9 cellular contexts compared by ENCODE assay signal in the genomic region with DNA sequence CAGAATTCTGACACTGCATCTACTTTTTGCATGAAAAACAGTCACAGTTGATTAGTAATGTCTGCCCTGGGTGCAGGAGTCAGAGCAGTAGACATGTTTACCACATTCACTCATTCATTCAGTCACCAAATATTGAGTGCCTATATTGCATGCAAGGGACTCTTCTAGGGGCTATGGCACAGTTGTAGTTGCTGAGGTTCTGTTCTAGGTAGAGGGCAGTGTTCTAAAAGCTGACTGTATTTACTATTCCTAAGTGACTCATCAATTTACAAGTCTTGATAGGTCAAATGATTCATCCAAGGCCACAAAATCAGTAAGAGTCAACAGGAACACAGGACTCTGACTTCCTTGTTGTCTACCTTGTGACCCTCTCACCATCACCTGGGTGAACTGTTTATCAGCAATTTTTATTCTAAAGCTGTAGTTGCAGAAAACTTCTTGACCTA.
DNase-seq lines count a peak whose midpoint lies in the region; ATAC-seq and TF ChIP-seq lines count a peak whose summit lies in the region.
"Had no signal": no experiment of that assay in that cellular context is flagged by ENCODE, and none has a peak within 500 bp of the region (broad histone marks: within the 10 kb centered on the region; RNA-seq: fewer than 3 reads in every experiment).

No MANE protein-coding gene starts in this region.

- intact Hi-C loops in spleen (cut with DNase I; ENCODE audit: low total_unique reads) = no loop called here

- no peaks in the 10 kb centered on the region for H3K9me3 ChIP-seq in T-helper 17 cell (ENCODE audit: control insufficient read depth, low read length, poor library complexity, severe bottlenecking)
- no peaks in the 10 kb centered on the region for H3K9me3 ChIP-seq in spleen

- H3K36me3 ChIP-seq in kidney epithelial cell (ENCODE audit: control insufficient read depth, insufficient read depth, low read length) = no peaks in the 10 kb centered on the region
- no peaks in the 10 kb centered on the region for H3K36me3 ChIP-seq in spleen

- H3K4me1 Mint-ChIP-seq in activated naive CD4-positive, alpha-beta T cell treated with anti-CD3 and anti-CD28 coated beads, Interleukin-2, amount 10 ng/mL, durations not matched to agents 7 days and 5 days = peaks cover 78% of the 10 kb centered on the region
- H3K4me1 Mint-ChIP-seq in T-helper 17 cell (peaks cover 34% of the 10 kb centered on the region), glutamatergic neuron (ENCODE audit: low read depth, unreplicated experiment) (peaks cover 3% of the 10 kb centered on the region)

- CTCF ChIA-PET in activated naive CD4-positive, alpha-beta T cell treated with anti-CD3 and anti-CD28 coated beads, Interleukin-2, amount 10 ng/mL, durations not matched to agents 7 days and 5 days (lab: Charles Lee) = no interaction called here

- H3K4me3 ChIP-seq in kidney epithelial cell (ENCODE audit: low read depth, low read length) (no peak overlapping the region), spleen (no peak overlapping the region)

- no peak for TF ChIP-seq POLR2A in spleen (IDR thresholded peaks at IDR 0.05)

- TF ChIP-seq CTCF in kidney epithelial cell (IDR thresholded peaks at IDR 0.05; ENCODE audit: insufficient read depth, low read length, poor library complexity, severe bottlenecking) (peak; percentile 38), spleen (IDR thresholded peaks at IDR 0.05 in 8 of 11, conservative IDR thresholded peaks at IDR 0.05 in 3 of 11) (no peak), glutamatergic neuron (IDR thresholded peaks at IDR 0.05; ENCODE audit: partially characterized antibody, unreplicated experiment) (no peak)

- no peaks in the 10 kb centered on the region for H3K27me3 ChIP-seq in kidney epithelial cell (ENCODE audit: control insufficient read depth, insufficient read depth, low read length)
- H3K27me3 ChIP-seq in spleen (replicated peaks in 1 of 7) = no peaks in the 10 kb centered on the region

- peak overlapping the region; percentile 92 for H3K27ac Mint-ChIP-seq in activated naive CD4-positive, alpha-beta T cell treated with anti-CD3 and anti-CD28 coated beads, Interleukin-2, amount 10 ng/mL, durations not matched to agents 7 days and 5 days
- no peak overlapping the region for H3K27ac Mint-ChIP-seq in T-helper 17 cell
- H3K27ac Mint-ChIP-seq in glutamatergic neuron (ENCODE audit: unreplicated experiment) = no peak overlapping the region

- DNase-seq in DMS53 (lab: John Stamatoyannopoulos, UW) = peak; percentile 91
- DNase-seq in HT1080 (ENCODE audit: low read depth) = peak; percentile 78
- DNase-seq in activated naive CD4-positive, alpha-beta T cell treated with anti-CD3 and anti-CD28 coated beads, Interleukin-2, amount 10 ng/mL, durations not matched to agents 7 days and 5 days = no peak
- peak; percentile 70 for DNase-seq in kidney epithelial cell (ENCODE audit: low read depth)
- DNase-seq in T-helper 17 cell = no peak
- DNase-seq in spleen = no peak
- DNase-seq in glutamatergic neuron = no peak
- DNase-seq: NCI-H187 had no signal

- peaks cover 0 to 22% (median 12%) of the 10 kb centered on the region in 6 donors for H3K4me1 ChIP-seq in spleen

- peaks cover 44% of the 10 kb centered on the region for H3K36me3 Mint-ChIP-seq in activated naive CD4-positive, alpha-beta T cell treated with anti-CD3 and anti-CD28 coated beads, Interleukin-2, amount 10 ng/mL, durations not matched to agents 7 days and 5 days
- peaks cover 2% of the 10 kb centered on the region for H3K36me3 Mint-ChIP-seq in T-helper 17 cell (ENCODE audit: low read depth)
- H3K36me3 Mint-ChIP-seq in glutamatergic neuron (ENCODE audit: unreplicated experiment) = peaks cover 7% of the 10 kb centered on the region

- H3K9me3 Mint-ChIP-seq in activated naive CD4-positive, alpha-beta T cell treated with anti-CD3 and anti-CD28 coated beads, Interleukin-2, amount 10 ng/mL, durations not matched to agents 7 days and 5 days = peaks cover 37% of the 10 kb centered on the region
- H3K9me3 Mint-ChIP-seq in glutamatergic neuron (ENCODE audit: unreplicated experiment) = peaks cover 6% of the 10 kb centered on the region

- no peak for ATAC-seq in T-helper 17 cell
- no peak for ATAC-seq in GM21576 (IDR thresholded peaks at IDR 0.05; ENCODE audit: unreplicated experiment)

- no peak overlapping the region for H3K4me3 Mint-ChIP-seq in activated naive CD4-positive, alpha-beta T cell treated with anti-CD3 and anti-CD28 coated beads, Interleukin-2, amount 10 ng/mL, durations not matched to agents 7 days and 5 days
- H3K4me3 Mint-ChIP-seq in T-helper 17 cell (no peak overlapping the region), glutamatergic neuron (ENCODE audit: unreplicated experiment) (no peak overlapping the region)

- H3K27me3 Mint-ChIP-seq in activated naive CD4-positive, alpha-beta T cell treated with anti-CD3 and anti-CD28 coated beads, Interleukin-2, amount 10 ng/mL, durations not matched to agents 7 days and 5 days = no peaks in the 10 kb centered on the region
- no peaks in the 10 kb centered on the region for H3K27me3 Mint-ChIP-seq in T-helper 17 cell
- no peaks in the 10 kb centered on the region for H3K27me3 Mint-ChIP-seq in glutamatergic neuron (ENCODE audit: unreplicated experiment)

- H3K27ac ChIP-seq in spleen = no peak overlapping the region

Comparison
In these comparisons a context has a peak if more than half of its experiments do, and no peak if none do; other contexts are left out.
1. DNase-seq: peak in DMS53 (single experiment), HT1080 (single experiment) and kidney epithelial cell (single experiment); none in activated naive CD4-positive, alpha-beta T cell treated with anti-CD3 and anti-CD28 coated beads, Interleukin-2, amount 10 ng/mL, durations not matched to agents 7 days and 5 days (single experiment), T-helper 17 cell (0 of 3), spleen (single experiment) and glutamatergic neuron (single experiment).